2 cellular contexts compared by ENCODE assay signal in genomic region chr17:77300016-77300686, GRCh38.
A peak's percentile ranks its signal among the peaks of the same experiment; 100 is the strongest.
TF ChIP-seq lines count a peak whose summit lies in the region.

No MANE protein-coding gene starts in this region.

TF ChIP-seq in IMR-90, 13 proteins besides CTCF, POLR2A, EP300 and RAD21 (continued from another document):
- TF ChIP-seq NFE2L2 (IDR thresholded peaks at IDR 0.05; ENCODE audit: low read depth, low read length): no peak
- TF ChIP-seq MAZ (IDR thresholded peaks at IDR 0.05; ENCODE audit: borderline replicate concordance, low read depth, low read length): no peak
- TF ChIP-seq ELK1 (IDR thresholded peaks at IDR 0.05; ENCODE audit: borderline replicate concordance, low read depth, low read length): no peak
- TF ChIP-seq BHLHE40 (IDR thresholded peaks at IDR 0.05; ENCODE audit: low read depth, low read length): no peak
- TF ChIP-seq SMC3 (IDR thresholded peaks at IDR 0.05; ENCODE audit: low read depth, low read length): no peak
- TF ChIP-seq MAFK (IDR thresholded peaks at IDR 0.05; ENCODE audit: low read depth, low read length): no peak
- no peak for TF ChIP-seq USF2 (IDR thresholded peaks at IDR 0.05; ENCODE audit: low read depth, low read length)
- TF ChIP-seq CHD1 (IDR thresholded peaks at IDR 0.05; ENCODE audit: low read depth, low read length): no peak
- no peak for TF ChIP-seq MXI1 (IDR thresholded peaks at IDR 0.05; ENCODE audit: borderline replicate concordance, low read depth, low read length)
- no peak for TF ChIP-seq FOS (IDR thresholded peaks at IDR 0.05; ENCODE audit: low read depth, low read length)
- TF ChIP-seq CEBPB (IDR thresholded peaks at IDR 0.05; ENCODE audit: low read depth, low read length): no peak
- no peak for TF ChIP-seq RCOR1 (IDR thresholded peaks at IDR 0.05; ENCODE audit: insufficient replicate concordance, low read length)

TF ChIP-seq in HepG2, 621 proteins besides CTCF, POLR2A, EP300 and RAD21 (continued from another document and continues in another):
- TF ChIP-seq ZNF776 (CRISPR knock-in tag; IDR thresholded peaks at IDR 0.05) (no peak), CBX1 (IDR thresholded peaks at IDR 0.05; ENCODE audit: low read depth) (no peak), SMAD3 (CRISPR knock-in tag; IDR thresholded peaks at IDR 0.05) (no peak), TEAD2 (CRISPR knock-in tag; IDR thresholded peaks at IDR 0.05) (no peak), ZNF816 (CRISPR knock-in tag; IDR thresholded peaks at IDR 0.05; ENCODE audit: borderline replicate concordance) (no peak), CEBPG (CRISPR knock-in tag; IDR thresholded peaks at IDR 0.05) (peak; percentile 6; the same call in 1 of the 2 replicates), ZNF468 (CRISPR knock-in tag; IDR thresholded peaks at IDR 0.05) (peak; percentile 40; the same call in 1 of the 2 replicates), MYC (CRISPR knock-in tag; IDR thresholded peaks at IDR 0.05; ENCODE audit: borderline replicate concordance) (peak; percentile 24; the same call in 1 of the 2 replicates), ZUFSP (CRISPR knock-in tag; IDR thresholded peaks at IDR 0.05; ENCODE audit: borderline replicate concordance) (no peak), U2AF1 (optimal IDR thresholded peaks at IDR 0.05; ENCODE audit: low read depth, low read length) (no peak), ZBTB42 (CRISPR knock-in tag; IDR thresholded peaks at IDR 0.05) (no peak), ZNF337 (CRISPR knock-in tag; IDR thresholded peaks at IDR 0.05; ENCODE audit: borderline replicate concordance, low read depth) (no peak), POGK (CRISPR knock-in tag; conservative IDR thresholded peaks at IDR 0.05) (no peak), GABPA (IDR thresholded peaks at IDR 0.05; ENCODE audit: low read depth, low read length) (no peak), GABPA (CRISPR knock-in tag; IDR thresholded peaks at IDR 0.05; ENCODE audit: low read depth) (no peak), FOXO1 (CRISPR knock-in tag; IDR thresholded peaks at IDR 0.05) (peak; percentile 41; the same call in 1 of the 2 replicates), FIP1L1 (IDR thresholded peaks at IDR 0.05; ENCODE audit: borderline replicate concordance, insufficient read depth, low read depth, low read length) (no peak), DNMT3B (CRISPR knock-in tag; conservative IDR thresholded peaks at IDR 0.05) (no peak; the same call in 1 of the 2 replicates), USF2 (IDR thresholded peaks at IDR 0.05; ENCODE audit: low read depth, low read length) (no peak), USF2 (CRISPR knock-in tag; IDR thresholded peaks at IDR 0.05; ENCODE audit: borderline replicate concordance) (no peak), NR2C2 (CRISPR knock-in tag; IDR thresholded peaks at IDR 0.05; ENCODE audit: borderline replicate concordance) (0 out of 2 replicates have a peak, but pooled peaks have one; percentile 8), ZNF556 (CRISPR knock-in tag; IDR thresholded peaks at IDR 0.05; ENCODE audit: borderline replicate concordance) (no peak), ZNF569 (CRISPR knock-in tag; IDR thresholded peaks at IDR 0.05; ENCODE audit: borderline replicate concordance) (no peak), SNAPC4 (CRISPR knock-in tag; IDR thresholded peaks at IDR 0.05) (no peak), ZFP41 (CRISPR knock-in tag; IDR thresholded peaks at IDR 0.05; ENCODE audit: borderline replicate concordance) (no peak), SALL1 (CRISPR knock-in tag; IDR thresholded peaks at IDR 0.05) (peak; percentile 60), ZBTB2 (CRISPR knock-in tag; IDR thresholded peaks at IDR 0.05; ENCODE audit: low read depth) (no peak), ZNF496 (CRISPR knock-in tag; IDR thresholded peaks at IDR 0.05; ENCODE audit: insufficient replicate concordance) (no peak), ZNF441 (CRISPR knock-in tag; IDR thresholded peaks at IDR 0.05; ENCODE audit: borderline replicate concordance) (no peak), ZNF510 (CRISPR knock-in tag; IDR thresholded peaks at IDR 0.05; ENCODE audit: low read depth) (no peak), ZNF800 (CRISPR knock-in tag; IDR thresholded peaks at IDR 0.05) (no peak), SOX13 (IDR thresholded peaks at IDR 0.05) (peak; percentile 99), SOX13 (CRISPR knock-in tag; conservative IDR thresholded peaks at IDR 0.05 in 1 of 2, IDR thresholded peaks at IDR 0.05 in 1 of 2) (peak in 1 of 2 experiments; percentile 100; a peak in 2 of 4 replicates), RFXANK (CRISPR knock-in tag; IDR thresholded peaks at IDR 0.05) (no peak), HNRNPL (IDR thresholded peaks at IDR 0.05; ENCODE audit: low read depth, low read length) (no peak), HINFP (CRISPR knock-in tag; IDR thresholded peaks at IDR 0.05; ENCODE audit: low read depth) (no peak), ZBTB39 (CRISPR knock-in tag; IDR thresholded peaks at IDR 0.05) (no peak; the same call in 1 of the 2 replicates), RARA (CRISPR knock-in tag; IDR thresholded peaks at IDR 0.05) (peak; percentile 72), FOXK2 (IDR thresholded peaks at IDR 0.05) (no peak), ZNF343 (CRISPR knock-in tag; IDR thresholded peaks at IDR 0.05) (no peak), NCOA1 (CRISPR knock-in tag; IDR thresholded peaks at IDR 0.05) (no peak), PHF21A (CRISPR knock-in tag; IDR thresholded peaks at IDR 0.05) (peak; percentile 59; the same call in 1 of the 2 replicates)
